In genomic region chr2:49972699-49973098, GRCh38 we compare ENCODE assay signal across 16 cellular contexts.
A peak's percentile ranks its signal among the peaks of the same experiment; 100 is the strongest.
DNase-seq lines count a peak whose midpoint lies in the region; ATAC-seq lines count a peak whose summit lies in the region.
"Had no signal": no experiment of that assay in that cellular context is flagged by ENCODE, and none has a peak within 500 bp of the region (broad histone marks: within the 10 kb centered on the region; RNA-seq: fewer than 3 reads in every experiment).

No MANE protein-coding gene starts in this region.

- peak overlapping the region; percentile 63 for H3K27ac ChIP-seq in substantia nigra (ENCODE audit: low read depth, low read length, poor library complexity, severe bottlenecking)
- H3K27ac ChIP-seq: pancreas, thoracic aorta had no signal

- ATAC-seq in GM19452 (IDR thresholded peaks at IDR 0.05; ENCODE audit: unreplicated experiment) = no peak
- ATAC-seq: esophagus mucosa, HepG2, pancreas had no signal

- DNase-seq in NCI-H2081 (lab: John Stamatoyannopoulos, UW) = peak; percentile 11 to 34
- DNase-seq in NCI-H2081 treated with DMSO at 0.1 percent for 48 hours (lab: John Stamatoyannopoulos, UW) = no peak
- DNase-seq in NCI-H748 treated with DMSO at 0.1 percent for 48 hours (lab: John Stamatoyannopoulos, UW) = peak; percentile 27
- DNase-seq in globus pallidus (ENCODE audit: low spot score) = peak; percentile 49
- peak in 7 of 49 donors; percentile 2 to 67 (median 7) for DNase-seq in substantia nigra (lab: John Stamatoyannopoulos, UW)
- DNase-seq in NCI-H187 treated with DMSO at 0.1 percent for 48 hours (lab: John Stamatoyannopoulos, UW) = no peak
- DNase-seq in GM19240 (ENCODE audit: insufficient read length, low spot score) = no peak
- DNase-seq: activated B cell treated with CpG ODN at 0.5 μM for 24 hours; activated naive CD8-positive, alpha-beta T cell treated with anti-CD3 and anti-CD28 coated beads, Interleukin-2, amount 10 ng/mL, durations not matched to agents 7 days and 5 days; MV-4-11; pancreas; stimulated activated CD4-positive, alpha-beta T cell treated with anti-CD3 and anti-CD28 coated beads, Interleukin-12 subunit alpha, Interleukin-12 subunit beta, amount 100 ng/mL, for 4 hours had no signal

Comparison
In these comparisons a context has a peak if more than half of its experiments do, and no peak if none do; other contexts are left out.
1. DNase-seq: peak in NCI-H2081 (2 of 2), NCI-H748 treated with DMSO at 0.1 percent for 48 hours (single experiment) and globus pallidus (single experiment); none in NCI-H2081 treated with DMSO at 0.1 percent for 48 hours (single experiment), NCI-H187 treated with DMSO at 0.1 percent for 48 hours (single experiment) and GM19240 (single experiment).